ENCODE assay signal across 8 cellular contexts in the genomic region with DNA sequence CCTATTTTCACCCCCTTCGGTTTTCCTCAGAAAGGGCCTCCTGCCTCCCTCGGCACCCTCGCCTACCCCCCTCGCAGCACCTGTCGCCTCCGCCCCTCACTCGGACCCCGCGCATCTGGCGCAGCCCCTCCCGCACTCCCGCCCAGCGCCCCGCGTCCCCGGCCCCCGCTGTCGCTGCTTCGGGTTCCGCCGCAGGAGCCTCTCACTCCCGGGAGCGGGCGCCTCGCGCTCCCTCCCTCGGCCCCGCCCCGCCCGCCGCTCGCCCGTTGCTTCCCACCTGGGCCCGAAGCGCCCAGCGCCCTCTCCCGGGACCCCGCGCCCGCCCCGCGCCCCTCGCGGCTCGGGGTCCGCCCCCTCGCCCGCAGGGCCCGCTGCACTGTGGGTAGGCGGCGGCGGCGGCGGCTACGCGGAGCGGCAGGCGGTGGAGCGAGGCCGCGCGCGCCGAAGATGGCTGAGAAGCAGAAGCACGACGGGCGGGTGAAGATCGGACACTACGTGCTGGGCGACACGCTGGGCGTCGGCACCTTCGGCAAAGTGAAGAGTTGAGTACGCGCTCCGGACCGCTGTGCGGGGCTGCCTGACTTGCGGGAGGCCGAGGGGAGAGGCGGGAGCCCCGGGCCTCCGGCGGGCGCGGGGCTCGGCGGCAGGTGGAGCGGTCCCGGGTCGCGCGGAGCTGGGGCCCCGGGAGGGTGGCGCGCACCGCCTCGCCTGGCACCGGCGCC. TPM values are rescaled to one million over a fixed set of nuclear protein-coding genes. Genes with fewer than 3 reads are reported as not detected.
DNase-seq lines count a peak whose midpoint lies in the region; ATAC-seq and TF ChIP-seq lines count a peak whose summit lies in the region.

A gene (plus strand): TSS at position 374 of the 722 bp plus-strand sequence. CDS start 74 bp downstream, at position 448.

- TF ChIP-seq POLR2A in gastrocnemius medialis (IDR thresholded peaks at IDR 0.05), result peak; percentile 62 to 66

- no peaks in the 10 kb centered on the region for H3K9me3 ChIP-seq in A673 (ENCODE audit: low read depth, low read length, poor library complexity, severe bottlenecking)
- no peaks in the 10 kb centered on the region for H3K9me3 ChIP-seq in iPS-20b (ENCODE audit: insufficient read depth, low read depth, low read length)
- H3K9me3 ChIP-seq in gastrocnemius medialis, result no peaks in the 10 kb centered on the region

- H3K4me3 ChIP-seq in A673 (ENCODE audit: low read depth, low read length, poor library complexity, severe bottlenecking), result peak within 1 kb of the TSS; percentile 48
- H3K4me3 ChIP-seq in GM12864 (ENCODE audit: low read depth, low read length), result peak within 1 kb of the TSS; percentile 21
- peak within 1 kb of the TSS; percentile 66 for H3K4me3 ChIP-seq in brain microvascular endothelial cell (ENCODE audit: low read depth, low read length)
- peak within 1 kb of the TSS; percentile 73 for H3K4me3 ChIP-seq in iPS-20b (ENCODE audit: low read length)
- H3K4me3 ChIP-seq in gastrocnemius medialis, result peak within 1 kb of the TSS; percentile 66 to 82 (median 68)

- H3K27ac ChIP-seq in A673 (ENCODE audit: low read depth, low read length, poor library complexity, severe bottlenecking) (no peak within 1 kb of the TSS), brain microvascular endothelial cell (peak within 1 kb of the TSS; percentile 25), iPS-20b (ENCODE audit: low read length) (no peak within 1 kb of the TSS), gastrocnemius medialis (peak within 1 kb of the TSS; percentile 87 to 94 (median 90))

- peak within 1 kb of the TSS; percentile 66; the same call in 1 of the 2 replicates for H3K9ac ChIP-seq in iPS-20b (ENCODE audit: low read depth, low read length)

- TF ChIP-seq CTCF in A673 (conservative IDR thresholded peaks at IDR 0.05; ENCODE audit: low read depth, low read length) (no peak), GM12864 (IDR thresholded peaks at IDR 0.05; ENCODE audit: low read depth, low read length, missing control alignments) (no peak), brain microvascular endothelial cell (IDR thresholded peaks at IDR 0.05; ENCODE audit: low read depth, low read length, missing control alignments) (no peak), gastrocnemius medialis (IDR thresholded peaks at IDR 0.05 in 4 of 5, conservative IDR thresholded peaks at IDR 0.05 in 1 of 5) (no peak)

- intact Hi-C loops in A673 (cut with micrococcal nuclease; ENCODE audit: unreplicated experiment), result loop anchor here (1.0 kb wide), 1 partner anchor 24 kb away; no protein-coding TSS in a partner anchor
- intact Hi-C loops in gastrocnemius medialis (cut with DNase I; ENCODE audit: low total_unique reads), result loop anchor here (5.0 kb wide), 5 partner anchors 62 to 288 kb away; a partner anchor contains a TSS

- no TSS peak for BruUV-seq in A673 (replicated peaks; lab: Mats Ljungman, UMichigan)

- CTCF ChIA-PET in A673 (lab: Charles Lee), result no interaction called here

- DNase-seq in A673 (ENCODE audit: low spot score) (peak; percentile 29), GM12864 (ENCODE audit: low read depth) (no peak), NCI-H2171 (lab: John Stamatoyannopoulos, UW) (peak; percentile 89), brain microvascular endothelial cell (no peak), gastrocnemius medialis (peak; percentile 18 to 53), AML-193 (lab: John Stamatoyannopoulos, UW) (no peak), activated gamma-delta T cell treated with Interleukin-2 at 50 U/mL for 16 hours (no peak)

- POLR2A ChIA-PET in A673 (lab: Charles Lee; ENCODE audit: low non-redundant PET), result no interaction called here

- in situ Hi-C loops in brain microvascular endothelial cell (cut with HindIII; ENCODE audit: low pct_ligation_motif_present, low sequenced_read_pairs), result no loop called here
- in situ Hi-C loops in gastrocnemius medialis (cut with MboI; ENCODE audit: low sequenced_read_pairs in 4 of 4), result no loop called here

- no peaks in the 10 kb centered on the region for H3K4me1 ChIP-seq in A673 (ENCODE audit: insufficient read depth, low read length, poor library complexity, severe bottlenecking)
- H3K4me1 ChIP-seq in iPS-20b (ENCODE audit: insufficient read depth, low read length), result no peaks in the 10 kb centered on the region; the same call in 1 of the 2 replicates
- H3K4me1 ChIP-seq in gastrocnemius medialis, result peaks cover 20 to 25% of the 10 kb centered on the region in 2 donors

- ATAC-seq in gastrocnemius medialis, result peak; percentile 62 to 65

- H3K36me3 ChIP-seq in A673 (ENCODE audit: insufficient read depth, low read length, poor library complexity, severe bottlenecking) (no peaks in the 10 kb centered on the region), brain microvascular endothelial cell (replicated peaks) (no peaks in the 10 kb centered on the region), iPS-20b (ENCODE audit: insufficient read depth, low read depth, low read length) (no peaks in the 10 kb centered on the region), gastrocnemius medialis (no peaks in the 10 kb centered on the region)

- H3K27me3 ChIP-seq in A673 (replicated peaks; ENCODE audit: insufficient read depth, low read depth, low read length, poor library complexity) (peaks cover 68% of the 10 kb centered on the region), brain microvascular endothelial cell (replicated peaks) (no peaks in the 10 kb centered on the region), iPS-20b (ENCODE audit: insufficient read depth, low read length) (peaks cover 40% of the 10 kb centered on the region), gastrocnemius medialis (no peaks in the 10 kb centered on the region)

RNA-seq across cellular contexts. Expression of the gene that starts here (rescaled TPM):
- total RNA-seq in A673 (2021) (0.11 and 0.20 TPM in 2 replicates), gastrocnemius medialis (10 to 100 TPM; 24.6 to 78.6 (median 70.9) TPM)

Comparison
In these comparisons a context has a peak if more than half of its experiments do, and no peak if none do; other contexts are left out.
1. RNA of the gene that starts here (total RNA-seq): 24.6 to 78.6 TPM in gastrocnemius medialis; 0.11 to 0.20 TPM in A673; every median in the first group is over 10 times any median in the second.
2. Peak in DNase-seq and H3K4me3 ChIP-seq in A673; RNA of the gene not detected or under 1 TPM.
3. DNase-seq: peak in NCI-H2171 (single experiment) and gastrocnemius medialis (2 of 2); none in GM12864 (single experiment), brain microvascular endothelial cell (single experiment), AML-193 (0 of 2) and activated gamma-delta T cell treated with Interleukin-2 at 50 U/mL for 16 hours (single experiment).
4. H3K27ac ChIP-seq: peak in brain microvascular endothelial cell (single experiment) and gastrocnemius medialis (4 of 4); none in A673 (single experiment) and iPS-20b (single experiment).
5. H3K4me3 ChIP-seq: peak in every context shown above with its lines; median percentile 73 in iPS-20b; 68 in gastrocnemius medialis; 66 in brain microvascular endothelial cell; 48 in A673; 21 in GM12864.